ENCODE assay signal across 8 cellular contexts in the genomic region with DNA sequence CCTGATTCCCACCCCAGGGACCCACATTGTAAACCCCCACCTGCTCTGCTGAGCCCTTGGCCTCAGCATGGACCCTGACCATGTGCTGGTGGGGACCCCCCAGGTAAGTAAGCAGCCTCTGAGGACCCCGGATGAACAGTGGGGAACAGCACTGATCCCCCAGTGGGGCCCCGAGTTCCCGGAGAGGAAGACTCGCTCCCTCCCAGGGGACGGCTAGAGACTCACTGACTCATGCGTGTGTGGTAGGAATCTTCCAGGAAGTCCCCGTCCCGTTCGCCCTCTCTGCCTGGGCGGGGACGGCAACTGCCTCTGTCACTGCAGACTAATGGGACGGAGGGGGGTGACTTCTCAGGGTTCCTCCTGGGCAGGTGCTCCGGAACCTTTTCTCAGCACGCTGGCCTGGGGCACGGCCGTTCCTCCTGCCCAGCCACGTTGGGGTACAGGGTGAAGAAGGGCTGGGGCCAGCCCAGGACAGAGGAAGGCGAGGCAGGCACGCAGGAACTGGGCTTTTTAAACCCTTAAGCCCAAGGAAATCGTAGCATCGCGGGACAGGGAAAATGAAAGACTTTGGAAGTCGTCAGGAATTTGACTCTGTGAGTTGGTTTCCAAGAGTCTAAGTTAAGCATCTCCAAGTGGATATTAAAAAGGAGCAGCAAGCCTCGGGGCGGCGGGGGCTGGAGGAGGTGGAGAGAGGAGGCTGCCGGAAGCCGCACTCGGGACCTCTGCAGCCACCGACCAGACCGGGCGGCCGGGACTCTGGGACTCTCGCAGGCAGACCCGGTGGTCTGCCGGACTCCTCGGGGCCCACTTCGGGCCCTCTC.
A peak's percentile ranks its signal among the peaks of the same experiment; 100 is the strongest.
DNase-seq lines count a peak whose midpoint lies in the region; ATAC-seq and TF ChIP-seq lines count a peak whose summit lies in the region.

No MANE protein-coding gene starts in this region.

- no peak for ATAC-seq in HG02884 (IDR thresholded peaks at IDR 0.05; ENCODE audit: unreplicated experiment)

- H3K27ac ChIP-seq in ovary, result peak overlapping the region; percentile 82 to 85

- WGBS in ovary, 3 donors, result 6 to 8% (median 7%) methylated on average over 38 of the region's 38 CpGs

- intact Hi-C loops in ovary (cut with DNase I), result no loop called here

- peaks cover 50% of the 10 kb centered on the region for H3K4me1 ChIP-seq in ovary (ENCODE audit: insufficient read depth)

- no peak for TF ChIP-seq CTCF in ovary (IDR thresholded peaks at IDR 0.05)

- peak overlapping the region; percentile 43 for H3K4me3 ChIP-seq in ovary

- no peaks in the 10 kb centered on the region for H3K36me3 ChIP-seq in ovary

- peak; percentile 58 for DNase-seq in activated T-cell treated with anti-CD3 and anti-CD28 coated beads for 1 hour (ENCODE audit: low read depth)
- DNase-seq in activated T-cell treated with anti-CD3 and anti-CD28 coated beads, Interleukin-2, amount 50 U/mL, for 1 hour, result no peak
- peak; percentile 67 to 71 for DNase-seq in NOMO-1 (lab: John Stamatoyannopoulos, UW; ENCODE audit: unreplicated experiment in 2 of 2)
- peak; percentile 54 to 64 for DNase-seq in activated T-cell treated with anti-CD3 and anti-CD28 coated beads, Interleukin-2, amount 50 U/mL, for 48 hours
- DNase-seq in fibroblast of the conjunctiva (ENCODE audit: low read depth), result peak; percentile 63
- DNase-seq in ovary, result peak; percentile 69 to 88 (median 73)
- DNase-seq in inferior parietal cortex (ENCODE audit: extremely low spot score), result no peak

- no peaks in the 10 kb centered on the region for H3K9me3 ChIP-seq in ovary

- no peak for TF ChIP-seq POLR2A in ovary (IDR thresholded peaks at IDR 0.05)

- TF ChIP-seq EP300 in ovary (IDR thresholded peaks at IDR 0.05), result peak; percentile 79

- H3K27me3 ChIP-seq in ovary, result no peaks in the 10 kb centered on the region

Comparison
In these comparisons a context has a peak if more than half of its experiments do, and no peak if none do; other contexts are left out.
1. DNase-seq: peak in activated T-cell treated with anti-CD3 and anti-CD28 coated beads for 1 hour (single experiment), NOMO-1 (2 of 2), activated T-cell treated with anti-CD3 and anti-CD28 coated beads, Interleukin-2, amount 50 U/mL, for 48 hours (2 of 2), fibroblast of the conjunctiva (single experiment) and ovary (5 of 5); none in activated T-cell treated with anti-CD3 and anti-CD28 coated beads, Interleukin-2, amount 50 U/mL, for 1 hour (single experiment) and inferior parietal cortex (single experiment).